23 cellular contexts compared by ENCODE assay signal in genomic region chr12:9107542-9107873, GRCh38.
"Had no signal": no experiment of that assay in that cellular context is flagged by ENCODE, and none has a peak within 500 bp of the region (broad histone marks: within the 10 kb centered on the region; RNA-seq: fewer than 3 reads in every experiment).

No MANE protein-coding gene starts in this region.

- H3K4me1 Mint-ChIP-seq: endodermal cell, mesothelial cell of epicardium, naive B cell had no signal

- H3K9me3 ChIP-seq: colonic mucosa, esophagus squamous epithelium, gastrocnemius medialis, heart left ventricle, lower lobe of right lung, mucosa of descending colon had no signal

- ATAC-seq: effector memory CD8-positive, alpha-beta T cell; esophagus mucosa; left cardiac atrium; left lobe of liver; lower lobe of right lung; mucosa of descending colon had no signal

- H3K27ac Mint-ChIP-seq: dendritic cell treated with granulocyte-macrophage colony-stimulating factor and Interleukin-4, amounts not matched to agents 40 ng/mL and 50 ng/mL, for 4 days; effector memory CD8-positive, alpha-beta T cell; endodermal cell; mesothelial cell of epicardium; naive B cell had no signal

- H3K4me1 ChIP-seq: colonic mucosa, lower lobe of right lung had no signal

- H3K36me3 ChIP-seq: colonic mucosa had no signal

- H3K4me3 ChIP-seq: colonic mucosa, esophagus squamous epithelium, gastrocnemius medialis, heart left ventricle, lower lobe of right lung, mucosa of descending colon had no signal

- H3K9me3 Mint-ChIP-seq: effector memory CD8-positive, alpha-beta T cell; endodermal cell; mesothelial cell of epicardium; naive B cell had no signal

- H3K27me3 Mint-ChIP-seq: dendritic cell treated with granulocyte-macrophage colony-stimulating factor and Interleukin-4, amounts not matched to agents 40 ng/mL and 50 ng/mL, for 4 days; effector memory CD8-positive, alpha-beta T cell; naive B cell had no signal

- H3K4me3 Mint-ChIP-seq: dendritic cell treated with granulocyte-macrophage colony-stimulating factor and Interleukin-4, amounts not matched to agents 40 ng/mL and 50 ng/mL, for 4 days; effector memory CD8-positive, alpha-beta T cell; endodermal cell; mesothelial cell of epicardium; naive B cell had no signal

- H3K36me3 Mint-ChIP-seq: mesothelial cell of epicardium, naive B cell had no signal

- DNase-seq: cerebellar nuclear complex; colonic mucosa; cortex of kidney; effector CD8-positive, alpha-beta T cell; effector memory CD8-positive, alpha-beta T cell; endodermal cell; erythroblast; esophagus squamous epithelium; foreskin fibroblast; foreskin melanocyte; gastrocnemius medialis; heart left ventricle; hippocampal formation; left cardiac atrium; lower lobe of right lung; mesenchymal stem cell; mucosa of descending colon; naive B cell had no signal

- H3K27ac ChIP-seq: colonic mucosa, epithelial cell of prostate, esophagus squamous epithelium, lower lobe of right lung had no signal

- H3K27me3 ChIP-seq: colonic mucosa, esophagus squamous epithelium, gastrocnemius medialis, heart left ventricle had no signal
